In the genomic region with DNA sequence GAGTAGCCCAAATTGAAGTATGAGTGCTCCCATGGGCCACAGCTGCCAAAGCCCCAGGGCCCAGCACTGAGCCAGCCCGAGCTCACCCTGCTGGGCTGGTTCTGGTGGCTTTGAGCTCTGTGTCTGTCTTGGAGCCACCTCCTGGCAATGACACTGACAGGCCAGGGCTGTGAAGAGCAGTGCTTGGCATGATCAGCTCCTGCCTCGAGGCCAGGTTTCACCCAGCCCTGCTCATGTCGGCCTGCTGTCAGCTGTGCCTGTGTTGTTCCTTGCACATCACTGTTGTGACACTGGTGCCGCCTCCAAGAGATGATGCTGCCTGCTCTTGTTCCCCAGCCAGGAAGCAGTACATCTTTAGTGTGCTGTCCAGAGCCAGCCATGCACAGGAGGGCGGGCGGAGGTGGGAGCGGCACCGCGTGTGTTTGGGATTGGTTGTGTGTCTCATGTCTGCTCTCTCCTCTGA, we compare ENCODE assay signal across 12 cellular contexts. TPM values are rescaled to one million over a fixed set of nuclear protein-coding genes. Genes with fewer than 3 reads are reported as not detected.
DNase-seq lines count a peak whose midpoint lies in the region; TF ChIP-seq lines count a peak whose summit lies in the region.
"Had no signal": no experiment of that assay in that cellular context is flagged by ENCODE, and none has a peak within 500 bp of the region (broad histone marks: within the 10 kb centered on the region; RNA-seq: fewer than 3 reads in every experiment).

No MANE protein-coding gene starts in this region.

- TF ChIP-seq RAD21 in SK-N-SH (IDR thresholded peaks at IDR 0.05; ENCODE audit: low read length) = no peak

- H3K27ac ChIP-seq in CD8-positive, alpha-beta memory T cell (ENCODE audit: low read depth, low read length) = no peak overlapping the region
- peak overlapping the region; percentile 16; the same call in 1 of the 2 replicates for H3K27ac ChIP-seq in VCaP
- H3K27ac ChIP-seq in SK-N-SH (ENCODE audit: low read depth in 2 of 2, low read length in 1 of 2) = no peak overlapping the region; a peak in 1 of 4 replicates
- no peak overlapping the region for H3K27ac ChIP-seq in MM.1S (ENCODE audit: low read length)

- H3K27me3 Mint-ChIP-seq in CD8-positive, alpha-beta memory T cell = no peaks in the 10 kb centered on the region
- no peaks in the 10 kb centered on the region for H3K27me3 Mint-ChIP-seq in chondrocyte (ENCODE audit: low read depth)

- no peaks in the 10 kb centered on the region for H3K9me2 ChIP-seq in SK-N-SH
- H3K9me2 ChIP-seq in MM.1S (replicated peaks; ENCODE audit: insufficient read depth, low read length) = no peaks in the 10 kb centered on the region

- POLR2A ChIA-PET in CD8-positive, alpha-beta memory T cell (lab: Charles Lee) = interaction anchor here (0.6 kb wide), 1 partner anchor 67 kb away, joined by 4 read pairs; no protein-coding TSS in a partner anchor
- POLR2A ChIA-PET in SK-N-SH (lab: Yijun Ruan, JAX) = no interaction called here

- H4K20me1 ChIP-seq in SK-N-SH (ENCODE audit: insufficient read depth) (no peaks in the 10 kb centered on the region), MM.1S (ENCODE audit: insufficient read depth, low read length) (no peaks in the 10 kb centered on the region)

- H3K79me2 ChIP-seq in SK-N-SH (ENCODE audit: insufficient read depth) (no peaks in the 10 kb centered on the region), MM.1S (ENCODE audit: low read length) (no peaks in the 10 kb centered on the region)

- 92% methylated on average over 8 of the region's 9 CpGs for WGBS in SK-N-SH (ENCODE audit: low lambda C conversion rate)

- H3K27me3 ChIP-seq in CD8-positive, alpha-beta memory T cell (ENCODE audit: insufficient read depth, low read length, poor library complexity, severe bottlenecking) = no peaks in the 10 kb centered on the region
- H3K27me3 ChIP-seq in SK-N-SH (ENCODE audit: insufficient read depth) (no peaks in the 10 kb centered on the region), MM.1S (replicated peaks; ENCODE audit: insufficient read depth, low read length) (no peaks in the 10 kb centered on the region)

- peaks cover 16% of the 10 kb centered on the region for H3K36me3 ChIP-seq in CD8-positive, alpha-beta memory T cell (ENCODE audit: insufficient read depth, low read length)
- H3K36me3 ChIP-seq in SK-N-SH (replicated peaks in 1 of 2; ENCODE audit: control insufficient read depth in 1 of 2, insufficient read depth in 2 of 2, low read length in 1 of 2) (peaks cover 29 to 72% of the 10 kb centered on the region in 2 experiments), MM.1S (replicated peaks; ENCODE audit: insufficient read depth, low read length) (0 out of 2 replicates have a peak, but pooled peaks cover 2% of the 10 kb centered on the region)

- TF ChIP-seq CTCF in VCaP (conservative IDR thresholded peaks at IDR 0.05) = no peak
- TF ChIP-seq CTCF in chondrocyte (IDR thresholded peaks at IDR 0.05) = no peak
- TF ChIP-seq CTCF in SK-N-SH (IDR thresholded peaks at IDR 0.05) = no peak
- no peak for TF ChIP-seq CTCF in MM.1S (IDR thresholded peaks at IDR 0.05; ENCODE audit: low read length)

- H3K4me1 Mint-ChIP-seq in CD8-positive, alpha-beta memory T cell = peaks cover 63 to 85% (median 85%) of the 10 kb centered on the region in 3 donors
- H3K4me1 Mint-ChIP-seq in chondrocyte (ENCODE audit: low read depth) = peaks cover 25% of the 10 kb centered on the region

- H2AFZ ChIP-seq in SK-N-SH (ENCODE audit: low read depth) = no peak overlapping the region
- no peak overlapping the region for H2AFZ ChIP-seq in MM.1S (ENCODE audit: low read length)

- H3K9ac ChIP-seq in SK-N-SH (no peak overlapping the region), MM.1S (ENCODE audit: low read length) (no peak overlapping the region)

- no peaks in the 10 kb centered on the region for H3K9me3 Mint-ChIP-seq in CD8-positive, alpha-beta memory T cell
- no peaks in the 10 kb centered on the region for H3K9me3 Mint-ChIP-seq in chondrocyte (ENCODE audit: low read depth)
- H3K9me3 Mint-ChIP-seq: endodermal cell, mesothelial cell of epicardium had no signal

- H3K4me3 Mint-ChIP-seq in CD8-positive, alpha-beta memory T cell = peak overlapping the region; percentile 68 to 85 (median 81)
- H3K4me3 Mint-ChIP-seq in chondrocyte (ENCODE audit: unreplicated experiment) = no peak overlapping the region
- H3K4me3 Mint-ChIP-seq: endodermal cell, mesothelial cell of epicardium had no signal

- peak overlapping the region; percentile 27 for H3K4me3 ChIP-seq in CD8-positive, alpha-beta memory T cell (ENCODE audit: low read length)
- H3K4me3 ChIP-seq in SK-N-SH (ENCODE audit: low read depth in 2 of 2, low read length in 1 of 2) (no peak overlapping the region), MM.1S (ENCODE audit: low read length) (no peak overlapping the region)

- no peak overlapping the region for H3K4me2 ChIP-seq in SK-N-SH
- no peak overlapping the region for H3K4me2 ChIP-seq in MM.1S (ENCODE audit: low read depth, low read length)

- H3K36me3 Mint-ChIP-seq in CD8-positive, alpha-beta memory T cell = peaks cover 15 to 77% (median 32%) of the 10 kb centered on the region in 3 donors
- H3K36me3 Mint-ChIP-seq in chondrocyte (ENCODE audit: low read depth) = peaks cover 49% of the 10 kb centered on the region

- H3F3A ChIP-seq in SK-N-SH (replicated peaks; ENCODE audit: insufficient read depth) (peaks cover 4% of the 10 kb centered on the region), MM.1S (ENCODE audit: insufficient read depth, low read length) (no peaks in the 10 kb centered on the region)

- no peak for DNase-seq in CD8-positive, alpha-beta memory T cell
- DNase-seq in chondrocyte (ENCODE audit: low spot score) = no peak
- peak; percentile 52 for DNase-seq in occipital lobe (lab: John Stamatoyannopoulos, UW)
- DNase-seq in SK-N-SH = no peak
- no peak for DNase-seq in NCI-H510A treated with DMSO at 0.1 percent for 48 hours (lab: John Stamatoyannopoulos, UW)
- DNase-seq in MM.1S = no peak
- DNase-seq in COR-L47 (lab: John Stamatoyannopoulos, UW) = no peak
- DNase-seq: aorta, endodermal cell, NCI-H446 had no signal

- CTCF ChIA-PET in CD8-positive, alpha-beta memory T cell (lab: Charles Lee) = interaction anchor here (1.0 to 1.5 kb wide), 4 partner anchors 15 to 61 kb away, joined by 3 to 5 read pairs (median 4); a partner anchor contains a TSS
- CTCF ChIA-PET in SK-N-SH (lab: Yijun Ruan, JAX) = no interaction called here

- H3K4me1 ChIP-seq in CD8-positive, alpha-beta memory T cell (ENCODE audit: insufficient read depth, low read length) = peaks cover 98% of the 10 kb centered on the region
- H3K4me1 ChIP-seq in SK-N-SH (ENCODE audit: control insufficient read depth in 1 of 2, insufficient read depth in 2 of 2, low read depth in 1 of 2, low read length in 1 of 2) = peaks cover 0 to 18% of the 10 kb centered on the region in 2 experiments; a peak in 1 of 4 replicates
- no peaks in the 10 kb centered on the region for H3K4me1 ChIP-seq in MM.1S (ENCODE audit: low read length)

- H3K27ac Mint-ChIP-seq in CD8-positive, alpha-beta memory T cell = peak overlapping the region; percentile 86 to 98 (median 94)
- H3K27ac Mint-ChIP-seq in chondrocyte (ENCODE audit: unreplicated experiment) = peak overlapping the region; percentile 38
- H3K27ac Mint-ChIP-seq: endodermal cell, mesothelial cell of epicardium had no signal

- TF ChIP-seq EP300 in SK-N-SH (IDR thresholded peaks at IDR 0.05; ENCODE audit: borderline replicate concordance in 1 of 2, low read depth in 1 of 2, low read length in 1 of 2) = no peak

- H3K9me3 ChIP-seq in CD8-positive, alpha-beta memory T cell (ENCODE audit: low read length) = no peaks in the 10 kb centered on the region
- H3K9me3 ChIP-seq in SK-N-SH = no peaks in the 10 kb centered on the region
- H3K9me3 ChIP-seq in MM.1S (replicated peaks; ENCODE audit: insufficient read depth, low read length) = no peaks in the 10 kb centered on the region

TF ChIP-seq in SK-N-SH, 30 proteins besides CTCF, POLR2A, EP300 and RAD21 (continues in another document):
- no peak for TF ChIP-seq MEF2A (IDR thresholded peaks at IDR 0.05; ENCODE audit: borderline replicate concordance, low read depth)
- TF ChIP-seq FOSL2 (IDR thresholded peaks at IDR 0.05; ENCODE audit: borderline replicate concordance, low read depth) = no peak
- TF ChIP-seq, protein P1, sequence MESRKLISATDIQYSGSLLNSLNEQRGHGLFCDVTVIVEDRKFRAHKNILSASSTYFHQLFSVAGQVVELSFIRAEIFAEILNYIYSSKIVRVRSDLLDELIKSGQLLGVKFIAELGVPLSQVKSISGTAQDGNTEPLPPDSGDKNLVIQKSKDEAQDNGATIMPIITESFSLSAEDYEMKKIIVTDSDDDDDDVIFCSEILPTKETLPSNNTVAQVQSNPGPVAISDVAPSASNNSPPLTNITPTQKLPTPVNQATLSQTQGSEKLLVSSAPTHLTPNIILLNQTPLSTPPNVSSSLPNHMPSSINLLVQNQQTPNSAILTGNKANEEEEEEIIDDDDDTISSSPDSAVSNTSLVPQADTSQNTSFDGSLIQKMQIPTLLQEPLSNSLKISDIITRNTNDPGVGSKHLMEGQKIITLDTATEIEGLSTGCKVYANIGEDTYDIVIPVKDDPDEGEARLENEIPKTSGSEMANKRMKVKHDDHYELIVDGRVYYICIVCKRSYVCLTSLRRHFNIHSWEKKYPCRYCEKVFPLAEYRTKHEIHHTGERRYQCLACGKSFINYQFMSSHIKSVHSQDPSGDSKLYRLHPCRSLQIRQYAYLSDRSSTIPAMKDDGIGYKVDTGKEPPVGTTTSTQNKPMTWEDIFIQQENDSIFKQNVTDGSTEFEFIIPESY (IDR thresholded peaks at IDR 0.05; ENCODE audit: borderline replicate concordance, low read depth) = no peak
- no peak for TF ChIP-seq POLR2AphosphoS5 (IDR thresholded peaks at IDR 0.05; ENCODE audit: low read depth, low read length)
- no peak for TF ChIP-seq CHD2 (IDR thresholded peaks at IDR 0.05; ENCODE audit: low read length, partially characterized antibody)
- no peak for TF ChIP-seq RFX5 (IDR thresholded peaks at IDR 0.05; ENCODE audit: low read length)
- no peak for TF ChIP-seq EZH2phosphoT487 (IDR thresholded peaks at IDR 0.05; ENCODE audit: borderline replicate concordance, low read depth)
- TF ChIP-seq TEAD4 (IDR thresholded peaks at IDR 0.05; ENCODE audit: borderline replicate concordance, insufficient read depth) = no peak

RNA-seq across cellular contexts. Expression of a gene that starts 26.0 kb away (rescaled TPM):
- 10 to 100 TPM; 26.5 to 28.4 TPM for total RNA-seq in CD8-positive, alpha-beta memory T cell
- polyA plus RNA-seq in CD8-positive, alpha-beta memory T cell = 6.9 TPM
- total RNA-seq in chondrocyte = 0.55 to 0.68 TPM (median 0.64 TPM) in 3 replicates
- 9.2 TPM for total RNA-seq in occipital lobe
- polyA plus RNA-seq in SK-N-SH (2012; rRNA removed) = 3.7 and 4.5 TPM in 2 replicates
- 4.3 and 4.9 TPM in 2 replicates for polyA plus RNA-seq in SK-N-SH (2012; cell fraction: cytosol; rRNA removed)
- polyA plus RNA-seq in SK-N-SH (2012; cell fraction: nucleus; rRNA removed) = 3.8 and 6.5 TPM in 2 replicates

RNA-seq across cellular contexts. Expression of a gene that starts 56.8 kb away (rescaled TPM):
- 10 to 100 TPM; 26.9 to 30.7 TPM for total RNA-seq in CD8-positive, alpha-beta memory T cell
- 3.8 TPM for polyA plus RNA-seq in CD8-positive, alpha-beta memory T cell
- total RNA-seq in chondrocyte (59.0 to 73.1 TPM (median 71.2 TPM) in 3 replicates), occipital lobe (29.3 TPM)
- polyA plus RNA-seq in SK-N-SH (2012; rRNA removed) = 14.6 and 18.0 TPM in 2 replicates
- polyA plus RNA-seq in SK-N-SH (2012; cell fraction: cytosol; rRNA removed) = 3.8 and 5.7 TPM in 2 replicates
- 83.5 and 87.5 TPM in 2 replicates for polyA plus RNA-seq in SK-N-SH (2012; cell fraction: nucleus; rRNA removed)
